ENCODE assay signal across 8 cellular contexts in the genomic region with DNA sequence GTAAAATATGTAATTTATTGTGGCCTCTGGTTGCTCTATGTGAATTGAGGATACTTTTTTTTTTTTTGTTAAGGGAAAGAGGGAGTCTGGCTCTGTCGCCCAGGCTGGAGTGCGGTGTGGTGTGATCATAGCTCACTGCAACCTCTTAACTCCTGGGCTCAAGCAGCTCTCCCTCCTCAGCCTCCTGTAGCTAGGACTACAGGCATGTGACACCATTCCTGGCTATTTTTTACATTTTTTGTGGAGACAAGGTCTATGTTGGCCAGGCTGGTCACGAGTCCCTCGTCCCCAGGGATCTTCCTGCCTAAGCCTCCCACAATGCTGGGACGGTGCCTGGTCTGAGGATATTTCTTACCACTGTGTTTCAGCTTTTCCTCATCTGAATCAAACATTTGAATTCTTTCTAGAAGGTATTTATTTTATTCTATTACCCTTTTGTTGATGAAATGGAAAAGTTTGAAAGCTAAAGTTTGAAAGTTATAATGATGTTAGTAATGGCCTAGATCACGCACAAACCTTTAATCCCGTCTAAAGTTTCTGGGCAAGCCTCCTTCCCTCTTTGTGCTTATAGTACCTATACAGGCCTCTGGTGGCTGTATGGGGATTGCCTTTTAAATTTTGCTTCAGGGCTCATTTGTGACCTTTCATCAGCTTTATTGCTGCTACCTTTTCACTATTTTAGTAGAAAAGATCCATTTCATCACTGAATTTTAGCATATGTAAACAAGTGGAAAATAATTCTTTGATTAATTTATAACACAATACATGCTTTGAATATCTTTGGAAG. TPM values are rescaled to one million over a fixed set of nuclear protein-coding genes. Genes with fewer than 3 reads are reported as not detected.
A peak's percentile ranks its signal among the peaks of the same experiment; 100 is the strongest.
DNase-seq lines count a peak whose midpoint lies in the region; ATAC-seq and TF ChIP-seq lines count a peak whose summit lies in the region.

No MANE protein-coding gene starts in this region.

- H3K4me3 ChIP-seq in breast epithelium (peak overlapping the region; percentile 97 to 99 (median 97)), smooth muscle cell (peak overlapping the region; percentile 100)

- 2% methylated on average over 7 of the region's 7 CpGs for WGBS in smooth muscle cell (ENCODE audit: low lambda C conversion rate)

- H3K9me3 Mint-ChIP-seq in activated CD4-positive, alpha-beta T cell treated with anti-CD3 and anti-CD28 coated beads, Interleukin-2, amount 10 ng/mL, durations not matched to agents 7 days and 5 days, result no peaks in the 10 kb centered on the region

- no peak for ATAC-seq in GM21447 (IDR thresholded peaks at IDR 0.05; ENCODE audit: unreplicated experiment)
- ATAC-seq in GM19455 (IDR thresholded peaks at IDR 0.05; ENCODE audit: unreplicated experiment), result no peak

- POLR2A ChIA-PET in activated CD4-positive, alpha-beta T cell treated with anti-CD3 and anti-CD28 coated beads, Interleukin-2, amount 10 ng/mL, durations not matched to agents 7 days and 5 days (lab: Charles Lee), result no interaction called here

- CTCF ChIA-PET in activated CD4-positive, alpha-beta T cell treated with anti-CD3 and anti-CD28 coated beads, Interleukin-2, amount 10 ng/mL, durations not matched to agents 7 days and 5 days (lab: Charles Lee), result interaction anchor here (0.6 to 3.6 kb wide), 4 partner anchors 9 to 62 kb away, joined by 3 to 18 read pairs (median 4); no protein-coding TSS in a partner anchor

- H3K9ac ChIP-seq in smooth muscle cell (ENCODE audit: low read depth), result peak overlapping the region; percentile 100

- peaks cover 68% of the 10 kb centered on the region for H4K20me1 ChIP-seq in smooth muscle cell (ENCODE audit: low read depth)

- no peak for TF ChIP-seq CTCF in breast epithelium (IDR thresholded peaks at IDR 0.05)
- TF ChIP-seq CTCF in smooth muscle cell (IDR thresholded peaks at IDR 0.05; ENCODE audit: borderline replicate concordance, insufficient read depth, poor library complexity, severe bottlenecking), result no peak

- peak overlapping the region; percentile 87 for H3K27ac Mint-ChIP-seq in activated CD4-positive, alpha-beta T cell treated with anti-CD3 and anti-CD28 coated beads, Interleukin-2, amount 10 ng/mL, durations not matched to agents 7 days and 5 days

- peaks cover 36% of the 10 kb centered on the region for H3K4me1 Mint-ChIP-seq in activated CD4-positive, alpha-beta T cell treated with anti-CD3 and anti-CD28 coated beads, Interleukin-2, amount 10 ng/mL, durations not matched to agents 7 days and 5 days

- H3K27ac ChIP-seq in breast epithelium (peak overlapping the region; percentile 99), smooth muscle cell (ENCODE audit: low read depth) (peak overlapping the region; percentile 99)

- H3K4me1 ChIP-seq in breast epithelium (no peaks in the 10 kb centered on the region), smooth muscle cell (ENCODE audit: low read depth) (peaks cover 24% of the 10 kb centered on the region)

- H3K27me3 Mint-ChIP-seq in activated CD4-positive, alpha-beta T cell treated with anti-CD3 and anti-CD28 coated beads, Interleukin-2, amount 10 ng/mL, durations not matched to agents 7 days and 5 days, result no peaks in the 10 kb centered on the region

- TF ChIP-seq POLR2A in breast epithelium (IDR thresholded peaks at IDR 0.05), result peak; percentile 35

- H3K9me3 ChIP-seq in breast epithelium (no peaks in the 10 kb centered on the region), smooth muscle cell (replicated peaks; ENCODE audit: low read depth) (no peaks in the 10 kb centered on the region)

- H3K79me2 ChIP-seq in smooth muscle cell (ENCODE audit: low read depth), result peaks cover 69% of the 10 kb centered on the region

- H3K36me3 ChIP-seq in breast epithelium (peaks cover 4% of the 10 kb centered on the region), smooth muscle cell (ENCODE audit: low read depth) (peaks cover 16% of the 10 kb centered on the region)

- H2AFZ ChIP-seq in smooth muscle cell (ENCODE audit: low read depth), result no peak overlapping the region

- H3K27me3 ChIP-seq in breast epithelium, result no peaks in the 10 kb centered on the region
- no peaks in the 10 kb centered on the region for H3K27me3 ChIP-seq in smooth muscle cell (ENCODE audit: low read depth)

- H3K4me3 Mint-ChIP-seq in activated CD4-positive, alpha-beta T cell treated with anti-CD3 and anti-CD28 coated beads, Interleukin-2, amount 10 ng/mL, durations not matched to agents 7 days and 5 days, result peak overlapping the region; percentile 100

- peaks cover 10% of the 10 kb centered on the region for H3K36me3 Mint-ChIP-seq in activated CD4-positive, alpha-beta T cell treated with anti-CD3 and anti-CD28 coated beads, Interleukin-2, amount 10 ng/mL, durations not matched to agents 7 days and 5 days (ENCODE audit: low read depth)

- peak overlapping the region; percentile 94 for H3K4me2 ChIP-seq in smooth muscle cell

- DNase-seq in activated CD4-positive, alpha-beta T cell treated with anti-CD3 and anti-CD28 coated beads, Interleukin-2, amount 10 ng/mL, durations not matched to agents 7 days and 5 days, result no peak
- DNase-seq in activated CD4-positive, alpha-beta T cell treated with anti-CD3 and anti-CD28 coated beads, Interleukin-2, amount 50 U/mL, for 1 hour, result no peak
- DNase-seq in NCI-H82 (lab: John Stamatoyannopoulos, UW), result peak; percentile 66
- peak in 1 of 2 donors; percentile 66 for DNase-seq in breast epithelium (ENCODE audit: low spot score in 2 of 2)
- DNase-seq in islet precursor cell, result peak; percentile 74
- no peak for DNase-seq in smooth muscle cell (lab: John Stamatoyannopoulos, UW; ENCODE audit: unreplicated experiment)

- peaks cover 12% of the 10 kb centered on the region for H3F3A ChIP-seq in smooth muscle cell (ENCODE audit: low read depth)

- intact Hi-C loops in breast epithelium (cut with DNase I; ENCODE audit: low total_unique reads), result loop anchor here (2.0 kb wide), 1 partner anchor 23 kb away; no protein-coding TSS in a partner anchor

RNA-seq across cellular contexts. Expression of a gene that starts 2.0 kb away (rescaled TPM):
- total RNA-seq in activated CD4-positive, alpha-beta T cell treated with anti-CD3 and anti-CD28 coated beads, Interleukin-2, amount 10 ng/mL, durations not matched to agents 7 days and 5 days, result 10 to 100 TPM; 26.5 to 28.6 TPM
- 100 to 1,000 TPM in 1 of 3 donors, 10 to 100 TPM in 2; 82.7 to 146 (median 91.8) TPM for total RNA-seq in breast epithelium
- 150 and 155 TPM in 2 replicates for total RNA-seq in smooth muscle cell
- polyA plus RNA-seq in smooth muscle cell, result 70.5 and 82.9 TPM in 2 replicates

RNA-seq across cellular contexts. Expression of a gene that starts 28.5 kb away (rescaled TPM):
- under 1 TPM; 0.47 to 0.56 TPM for total RNA-seq in activated CD4-positive, alpha-beta T cell treated with anti-CD3 and anti-CD28 coated beads, Interleukin-2, amount 10 ng/mL, durations not matched to agents 7 days and 5 days
- 1 to 10 TPM; 2.3 to 3.6 (median 2.9) TPM for total RNA-seq in breast epithelium
- total RNA-seq in smooth muscle cell, result 0.58 and 2.0 TPM in 2 replicates
- polyA plus RNA-seq in smooth muscle cell, result 0.81 and 1.4 TPM in 2 replicates

Comparison
In these comparisons a context has a peak if more than half of its experiments do, and no peak if none do; other contexts are left out.
1. DNase-seq: peak in NCI-H82 (single experiment) and islet precursor cell (single experiment); none in activated CD4-positive, alpha-beta T cell treated with anti-CD3 and anti-CD28 coated beads, Interleukin-2, amount 10 ng/mL, durations not matched to agents 7 days and 5 days (single experiment), activated CD4-positive, alpha-beta T cell treated with anti-CD3 and anti-CD28 coated beads, Interleukin-2, amount 50 U/mL, for 1 hour (single experiment) and smooth muscle cell (single experiment).